In the genomic region with DNA sequence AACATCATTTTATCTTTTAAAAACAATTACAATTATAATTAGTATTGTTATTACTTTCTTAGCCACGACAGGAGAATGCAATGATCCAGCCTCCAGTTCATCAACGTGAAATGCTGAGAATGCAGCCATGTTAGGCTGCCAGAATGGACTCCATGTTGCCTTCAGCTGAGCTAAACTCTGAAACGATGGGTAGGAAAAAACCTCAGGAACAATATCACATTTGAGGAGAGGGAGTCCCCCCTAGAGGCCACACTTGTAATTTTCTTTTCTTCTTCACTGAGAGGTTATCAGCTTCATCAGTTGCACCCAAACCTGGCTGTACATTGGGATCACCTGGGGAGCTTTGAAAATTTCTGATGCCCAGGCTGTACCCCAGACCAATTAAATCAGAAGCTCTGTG, we compare ENCODE assay signal across 10 cellular contexts. TPM values are rescaled to one million over a fixed set of nuclear protein-coding genes. Genes with fewer than 3 reads are reported as not detected.
DNase-seq lines count a peak whose midpoint lies in the region; ATAC-seq and TF ChIP-seq lines count a peak whose summit lies in the region.
"Had no signal": no experiment of that assay in that cellular context is flagged by ENCODE, and none has a peak within 500 bp of the region (broad histone marks: within the 10 kb centered on the region; RNA-seq: fewer than 3 reads in every experiment).

No MANE protein-coding gene starts in this region.

- no peak for ATAC-seq in activated T-helper 17 cell treated with anti-CD3 and anti-CD28 coated beads, Interleukin-2, amount 50 U/mL, for 72 hours (replicated peaks)
- ATAC-seq in GM19035 (IDR thresholded peaks at IDR 0.05; ENCODE audit: unreplicated experiment), result no peak
- ATAC-seq: esophagus mucosa had no signal

- H3K4me1 ChIP-seq in HAP-1, result no peaks in the 10 kb centered on the region

- H3K4me3 ChIP-seq in AG10803 (ENCODE audit: low read length) (no peak overlapping the region), HAP-1 (no peak overlapping the region)

- no peaks in the 10 kb centered on the region for H3K4me1 Mint-ChIP-seq in activated T-helper 17 cell treated with anti-CD3 and anti-CD28 coated beads, Interleukin-2, amount 50 U/mL, for 72 hours
- H3K4me1 Mint-ChIP-seq in activated CD4-positive, alpha-beta T cell treated with anti-CD3 and anti-CD28 coated beads, Interleukin-2, amount 10 ng/mL, durations not matched to agents 7 days and 5 days, result no peaks in the 10 kb centered on the region

- H3K9me3 Mint-ChIP-seq in activated T-helper 17 cell treated with anti-CD3 and anti-CD28 coated beads, Interleukin-2, amount 50 U/mL, for 72 hours, result peaks cover 9% of the 10 kb centered on the region
- peaks cover 5% of the 10 kb centered on the region for H3K9me3 Mint-ChIP-seq in activated CD4-positive, alpha-beta T cell treated with anti-CD3 and anti-CD28 coated beads, Interleukin-2, amount 10 ng/mL, durations not matched to agents 7 days and 5 days

- H3K27ac Mint-ChIP-seq in activated T-helper 17 cell treated with anti-CD3 and anti-CD28 coated beads, Interleukin-2, amount 50 U/mL, for 72 hours, result no peak overlapping the region
- H3K27ac Mint-ChIP-seq in activated CD4-positive, alpha-beta T cell treated with anti-CD3 and anti-CD28 coated beads, Interleukin-2, amount 10 ng/mL, durations not matched to agents 7 days and 5 days, result no peak overlapping the region

- TF ChIP-seq CTCF in AG10803 (conservative IDR thresholded peaks at IDR 0.05; ENCODE audit: low read length), result peak; percentile 46

- DNase-seq in AG10803 (ENCODE audit: low read depth), result peak; percentile 36
- DNase-seq in HAP-1 (ENCODE audit: low spot score in 2 of 2), result peak; percentile 5 to 9
- DNase-seq in SK-N-DZ (ENCODE audit: low spot score), result peak; percentile 6
- peak; percentile 68 for DNase-seq in iPS DF 4.7 (ENCODE audit: extremely low read depth, low spot score)
- no peak for DNase-seq in activated CD4-positive, alpha-beta T cell treated with anti-CD3 and anti-CD28 coated beads, Interleukin-2, amount 10 ng/mL, durations not matched to agents 7 days and 5 days
- no peak for DNase-seq in mesenteric fat pad (ENCODE audit: low spot score)
- DNase-seq: NCI-H774 had no signal

- H3K4me3 Mint-ChIP-seq in activated T-helper 17 cell treated with anti-CD3 and anti-CD28 coated beads, Interleukin-2, amount 50 U/mL, for 72 hours, result no peak overlapping the region
- H3K4me3 Mint-ChIP-seq in activated CD4-positive, alpha-beta T cell treated with anti-CD3 and anti-CD28 coated beads, Interleukin-2, amount 10 ng/mL, durations not matched to agents 7 days and 5 days, result no peak overlapping the region

- no peaks in the 10 kb centered on the region for H3K9me3 ChIP-seq in HAP-1

- POLR2A ChIA-PET in activated CD4-positive, alpha-beta T cell treated with anti-CD3 and anti-CD28 coated beads, Interleukin-2, amount 10 ng/mL, durations not matched to agents 7 days and 5 days (lab: Charles Lee), result no interaction called here

- no peaks in the 10 kb centered on the region for H3K36me3 ChIP-seq in HAP-1 (replicated peaks)

- CTCF ChIA-PET in activated CD4-positive, alpha-beta T cell treated with anti-CD3 and anti-CD28 coated beads, Interleukin-2, amount 10 ng/mL, durations not matched to agents 7 days and 5 days (lab: Charles Lee), result interaction anchor here (1.6 kb wide), 1 partner anchor 9 kb away, joined by 4 read pairs; no protein-coding TSS in a partner anchor

- no peaks in the 10 kb centered on the region for H3K36me3 Mint-ChIP-seq in activated T-helper 17 cell treated with anti-CD3 and anti-CD28 coated beads, Interleukin-2, amount 50 U/mL, for 72 hours (ENCODE audit: low read depth)
- H3K36me3 Mint-ChIP-seq in activated CD4-positive, alpha-beta T cell treated with anti-CD3 and anti-CD28 coated beads, Interleukin-2, amount 10 ng/mL, durations not matched to agents 7 days and 5 days (ENCODE audit: low read depth), result no peaks in the 10 kb centered on the region

- no peaks in the 10 kb centered on the region for H3K27me3 ChIP-seq in HAP-1 (ENCODE audit: low read depth)

- peaks cover 7% of the 10 kb centered on the region for H3K27me3 Mint-ChIP-seq in activated T-helper 17 cell treated with anti-CD3 and anti-CD28 coated beads, Interleukin-2, amount 50 U/mL, for 72 hours
- no peaks in the 10 kb centered on the region for H3K27me3 Mint-ChIP-seq in activated CD4-positive, alpha-beta T cell treated with anti-CD3 and anti-CD28 coated beads, Interleukin-2, amount 10 ng/mL, durations not matched to agents 7 days and 5 days

- in situ Hi-C loops in HAP-1 (cut with MboI; ENCODE audit: low sequenced_read_pairs), result no loop called here

RNA-seq across cellular contexts. Expression of gene DNAH14, which starts 34.6 kb away (rescaled TPM):
- 23.3 and 29.2 TPM in 2 replicates for polyA plus RNA-seq in SK-N-DZ (2014; cell fraction: cytosol; rRNA removed)
- polyA plus RNA-seq in SK-N-DZ (2014; cell fraction: nucleus; rRNA removed), result 52.9 and 64.0 TPM in 2 replicates
- total RNA-seq in activated T-helper 17 cell treated with anti-CD3 and anti-CD28 coated beads, Interleukin-2, amount 50 U/mL, for 72 hours, result 1 to 10 TPM in 1 of 2 donors, under 1 TPM in 1; 0.16 to 2.2 TPM
- total RNA-seq in activated CD4-positive, alpha-beta T cell treated with anti-CD3 and anti-CD28 coated beads, Interleukin-2, amount 10 ng/mL, durations not matched to agents 7 days and 5 days, result under 1 TPM; 0.40 to 0.82 TPM
- total RNA-seq in mesenteric fat pad, result 4.8 TPM

Comparison
In these comparisons a context has a peak if more than half of its experiments do, and no peak if none do; other contexts are left out.
1. DNase-seq: peak in AG10803 (single experiment), HAP-1 (2 of 2), SK-N-DZ (single experiment) and iPS DF 4.7 (single experiment); none in activated CD4-positive, alpha-beta T cell treated with anti-CD3 and anti-CD28 coated beads, Interleukin-2, amount 10 ng/mL, durations not matched to agents 7 days and 5 days (single experiment) and mesenteric fat pad (single experiment).